15 cellular contexts compared by ENCODE assay signal in the genomic region with DNA sequence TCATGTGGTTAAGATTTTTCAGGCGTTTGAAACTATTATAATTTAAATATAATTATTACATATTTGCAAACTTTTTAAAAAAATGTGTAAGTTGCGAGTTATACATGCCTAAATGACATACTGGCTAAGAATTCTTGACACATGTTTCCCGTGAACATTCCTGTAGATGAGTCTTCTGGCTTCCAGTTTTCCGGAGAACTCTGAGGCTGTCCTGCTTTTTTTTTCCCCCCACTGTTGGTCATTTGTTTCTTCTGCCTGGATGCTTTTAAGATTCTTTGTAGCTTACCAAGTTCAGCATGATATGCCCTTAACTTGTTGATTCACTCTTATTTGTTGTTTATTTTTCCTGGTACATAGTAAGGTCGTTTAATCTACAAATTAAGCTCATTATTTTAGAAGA. TPM values are rescaled to one million over a fixed set of nuclear protein-coding genes. Genes with fewer than 3 reads are reported as not detected.
DNase-seq lines count a peak whose midpoint lies in the region; ATAC-seq and TF ChIP-seq lines count a peak whose summit lies in the region.
"Had no signal": no experiment of that assay in that cellular context is flagged by ENCODE, and none has a peak within 500 bp of the region (broad histone marks: within the 10 kb centered on the region; RNA-seq: fewer than 3 reads in every experiment).

No MANE protein-coding gene starts in this region.

- peaks cover 1% of the 10 kb centered on the region for H3K36me3 Mint-ChIP-seq in chondrocyte (ENCODE audit: low read depth)

- H3K27me3 Mint-ChIP-seq in chondrocyte (ENCODE audit: low read depth), result no peaks in the 10 kb centered on the region

- ATAC-seq in HG03139 (IDR thresholded peaks at IDR 0.05; ENCODE audit: unreplicated experiment), result no peak
- ATAC-seq: GM12878 had no signal

- no peak overlapping the region for H3K4me3 ChIP-seq in AG10803 (ENCODE audit: low read length)
- H3K4me3 ChIP-seq in coronary artery, result no peak overlapping the region
- H3K4me3 ChIP-seq: BLaER1, esophagus squamous epithelium, GM12878 had no signal

- no peak for TF ChIP-seq CTCF in AG10803 (conservative IDR thresholded peaks at IDR 0.05; ENCODE audit: low read length)
- no peak for TF ChIP-seq CTCF in chondrocyte (IDR thresholded peaks at IDR 0.05)
- no peak for TF ChIP-seq CTCF in coronary artery (IDR thresholded peaks at IDR 0.05)

- peak; percentile 87 for DNase-seq in AG10803 (ENCODE audit: low read depth)
- peak; percentile 83 for DNase-seq in HS-5 (ENCODE audit: low read depth)
- no peak for DNase-seq in chondrocyte (ENCODE audit: low spot score)
- peak; percentile 23 for DNase-seq in myocyte (ENCODE audit: low read depth)
- DNase-seq in retina, result no peak
- no peak for DNase-seq in GM19238 (ENCODE audit: insufficient read length, low spot score)
- DNase-seq in coronary artery (ENCODE audit: low spot score), result no peak
- DNase-seq: activated T-cell treated with anti-CD3 and anti-CD28 coated beads, Interleukin-2, amount 50 U/mL, for 1 hour; esophagus squamous epithelium; NCI-H2107; NCI-H774 had no signal

- H3K9me3 Mint-ChIP-seq in chondrocyte (ENCODE audit: low read depth), result no peaks in the 10 kb centered on the region
- H3K9me3 Mint-ChIP-seq: T-helper 2 cell treated with Interferon-gamma antibody and Interleukin-4, amounts not matched to agents 5 μg/mL and 100 μg/mL, for 36 hours had no signal

- peak overlapping the region; percentile 11 for H3K4me3 Mint-ChIP-seq in chondrocyte (ENCODE audit: unreplicated experiment)
- H3K4me3 Mint-ChIP-seq: T-helper 2 cell treated with Interferon-gamma antibody and Interleukin-4, amounts not matched to agents 5 μg/mL and 100 μg/mL, for 36 hours had no signal

- no peak overlapping the region for H3K27ac ChIP-seq in coronary artery
- H3K27ac ChIP-seq: BLaER1, esophagus squamous epithelium had no signal

- peak overlapping the region; percentile 93 for H3K27ac Mint-ChIP-seq in chondrocyte (ENCODE audit: unreplicated experiment)
- H3K27ac Mint-ChIP-seq: T-helper 2 cell treated with Interferon-gamma antibody and Interleukin-4, amounts not matched to agents 5 μg/mL and 100 μg/mL, for 36 hours had no signal

- peaks cover 25% of the 10 kb centered on the region for H3K4me1 Mint-ChIP-seq in chondrocyte (ENCODE audit: low read depth)

RNA-seq across cellular contexts. Expression of gene ARHGAP5, which starts 32.6 kb away (rescaled TPM):
- total RNA-seq in chondrocyte, result 82.8 to 88.0 TPM (median 87.0 TPM) in 3 replicates
- total RNA-seq in myocyte, result 51.2 and 54.6 TPM in 2 replicates
- 15.7 TPM for polyA plus RNA-seq in myocyte (2012)

Comparison
In these comparisons a context has a peak if more than half of its experiments do, and no peak if none do; other contexts are left out.
1. DNase-seq: peak in AG10803 (single experiment), HS-5 (single experiment) and myocyte (single experiment); none in chondrocyte (single experiment), retina (single experiment), GM19238 (single experiment) and coronary artery (single experiment).